18 cellular contexts compared by ENCODE assay signal in genomic region chr14:91727121-91727520, GRCh38.
DNase-seq lines count a peak whose midpoint lies in the region; ATAC-seq and TF ChIP-seq lines count a peak whose summit lies in the region.
"Had no signal": no experiment of that assay in that cellular context is flagged by ENCODE, and none has a peak within 500 bp of the region (broad histone marks: within the 10 kb centered on the region; RNA-seq: fewer than 3 reads in every experiment).

No MANE protein-coding gene starts in this region.

- TF ChIP-seq CTCF in parathyroid adenoma (IDR thresholded peaks at IDR 0.05): no peak

- H3K4me1 ChIP-seq in parathyroid adenoma: peaks cover 41% of the 10 kb centered on the region

- no peaks in the 10 kb centered on the region for H3K79me2 ChIP-seq in parathyroid adenoma

- H3K27ac ChIP-seq in parathyroid adenoma: peak overlapping the region; percentile 100

- no peak overlapping the region for H3K9ac ChIP-seq in parathyroid adenoma

- no peak overlapping the region for H3K4me2 ChIP-seq in parathyroid adenoma (ENCODE audit: low read length)

- no peak overlapping the region for H3K4me3 ChIP-seq in parathyroid adenoma (ENCODE audit: low read depth, low read length)

- ATAC-seq in GM19328 (IDR thresholded peaks at IDR 0.05; ENCODE audit: unreplicated experiment): no peak
- ATAC-seq: CD8-positive, alpha-beta T cell had no signal

- no peaks in the 10 kb centered on the region for H3K9me3 ChIP-seq in parathyroid adenoma (ENCODE audit: control insufficient read depth, low read length)

- peak overlapping the region; percentile 61 for H2AFZ ChIP-seq in parathyroid adenoma

- H3K36me3 ChIP-seq in parathyroid adenoma (ENCODE audit: control insufficient read depth, insufficient read depth, low read length): no peaks in the 10 kb centered on the region

- H3K27me3 ChIP-seq in parathyroid adenoma (ENCODE audit: control insufficient read depth, insufficient read depth, low read length): no peaks in the 10 kb centered on the region

- peak; percentile 76 for DNase-seq in AG08395 (ENCODE audit: low spot score)
- DNase-seq in GM04503 (ENCODE audit: low read depth): peak; percentile 28
- peak; percentile 68 for DNase-seq in fibroblast of gingiva (ENCODE audit: low read depth)
- DNase-seq in Ammon's horn (ENCODE audit: low spot score): no peak
- no peak for DNase-seq in dedifferentiated amniotic fluid mesenchymal stem cell (ENCODE audit: extremely low spot score)
- DNase-seq in anterior cingulate cortex (lab: John Stamatoyannopoulos, UW): no peak
- DNase-seq: C1 segment of cervical spinal cord; CD8-positive, alpha-beta T cell; DND-41; H9; NCI-H1417; NCI-H1694 treated with DMSO at 0.1 percent for 48 hours; NCI-H2081 treated with DMSO at 0.1 percent for 48 hours; NCI-H2171 treated with DMSO at 0.1 percent for 48 hours; NCI-H526 treated with DMSO at 0.1 percent for 48 hours; Right ventricle myocardium superior had no signal

Comparison
In these comparisons a context has a peak if more than half of its experiments do, and no peak if none do; other contexts are left out.
1. DNase-seq: peak in AG08395 (single experiment), GM04503 (single experiment) and fibroblast of gingiva (single experiment); none in Ammon's horn (single experiment), dedifferentiated amniotic fluid mesenchymal stem cell (single experiment) and anterior cingulate cortex (0 of 58).